Comparison of ENCODE assay signal across 8 cellular contexts in the genomic region with DNA sequence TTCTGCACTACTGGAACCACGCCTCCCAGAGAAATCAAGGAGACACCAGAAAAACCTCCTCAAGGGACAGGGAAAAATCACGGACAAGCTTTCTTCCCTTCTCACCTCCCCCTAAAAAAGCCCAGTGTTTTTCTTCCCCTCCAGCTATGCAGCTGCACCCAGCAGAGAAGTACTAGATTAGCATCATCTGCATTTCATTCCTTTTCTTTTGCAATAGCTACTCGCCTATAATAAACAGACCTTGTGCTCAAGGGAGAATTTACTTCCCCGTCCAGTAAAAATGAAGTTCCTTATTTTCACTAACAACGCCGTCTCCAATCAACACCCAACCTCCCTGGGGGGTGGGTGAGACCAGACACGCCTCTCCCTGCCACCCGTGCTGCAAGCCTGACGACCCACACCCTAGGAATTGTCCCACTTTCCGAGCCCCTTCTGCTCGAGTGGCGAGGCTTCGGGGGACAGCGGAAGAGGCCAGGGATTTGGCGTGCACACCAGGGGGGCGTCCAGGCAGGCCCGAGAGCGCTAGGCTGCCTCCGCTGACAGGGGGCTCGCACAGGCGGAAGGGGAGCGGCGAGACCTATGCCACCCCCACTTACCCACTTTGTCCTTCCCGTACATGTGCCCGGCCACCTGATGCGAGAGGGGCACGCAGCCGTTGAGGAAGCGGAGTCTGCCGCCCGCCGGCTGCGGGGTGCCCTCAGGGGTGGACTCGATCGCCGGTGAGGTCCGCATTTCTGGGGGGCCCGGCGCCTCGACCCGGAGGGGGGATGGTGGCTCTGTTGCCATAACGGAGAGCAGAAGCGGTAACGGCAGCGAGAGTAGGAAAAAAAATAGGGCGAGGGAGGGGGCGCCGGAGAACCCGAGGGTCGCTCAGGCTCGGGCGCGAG. TPM values are rescaled to one million over a fixed set of nuclear protein-coding genes. Genes with fewer than 3 reads are reported as not detected.
A peak's percentile ranks its signal among the peaks of the same experiment; 100 is the strongest.
DNase-seq lines count a peak whose midpoint lies in the region; ATAC-seq lines count a peak whose summit lies in the region.

No MANE protein-coding gene starts in this region.

- peak overlapping the region; percentile 88 for H3K9ac ChIP-seq in endocrine pancreas (ENCODE audit: control insufficient read depth, insufficient read depth, low read length)

- H3K4me1 ChIP-seq in endocrine pancreas (ENCODE audit: control insufficient read depth, insufficient read depth, low read length): peaks cover 17% of the 10 kb centered on the region

- H3K9me3 ChIP-seq in endocrine pancreas (ENCODE audit: control insufficient read depth, low read length): no peaks in the 10 kb centered on the region

- H3K36me3 Mint-ChIP-seq in activated CD8-positive, alpha-beta T cell treated with anti-CD3 and anti-CD28 coated beads, Interleukin-2, amount 10 ng/mL, durations not matched to agents 7 days and 5 days (ENCODE audit: low read depth): peaks cover 9% of the 10 kb centered on the region

- H3K4me3 ChIP-seq in H7 (ENCODE audit: insufficient read depth, low read depth, low read length): peak overlapping the region; percentile 87
- peak overlapping the region; percentile 96 for H3K4me3 ChIP-seq in endocrine pancreas (ENCODE audit: control insufficient read depth, insufficient read depth, low read length)

- DNase-seq in EH (ENCODE audit: low read depth) (peak; percentile 78), H7 (peak; percentile 64), NCI-H146 treated with DMSO at 0.1 percent for 48 hours (lab: John Stamatoyannopoulos, UW; ENCODE audit: unreplicated experiment) (peak; percentile 20), lung microvascular endothelial cell (ENCODE audit: low read depth in 2 of 2) (peak; percentile 35 to 65)
- DNase-seq in activated CD8-positive, alpha-beta T cell treated with anti-CD3 and anti-CD28 coated beads, Interleukin-2, amount 10 ng/mL, durations not matched to agents 7 days and 5 days: peak; percentile 51
- peak; percentile 4 to 27 for DNase-seq in stimulated activated CD8-positive, alpha-beta memory T cell treated with anti-CD3 and anti-CD28 coated beads, Interleukin-7, amount 100 ng/mL, for 4 hours (ENCODE audit: low read depth in 2 of 2)

- CTCF ChIA-PET in activated CD8-positive, alpha-beta T cell treated with anti-CD3 and anti-CD28 coated beads, Interleukin-2, amount 10 ng/mL, durations not matched to agents 7 days and 5 days (lab: Charles Lee): interaction anchor here (0.9 to 1.3 kb wide), 3 partner anchors 24 to 90 kb away, joined by 3 to 8 read pairs (median 3); no protein-coding TSS in a partner anchor

- peak; percentile 4 for ATAC-seq in activated CD8-positive, alpha-beta T cell treated with anti-CD3 and anti-CD28 coated beads, Interleukin-2, amount 10 ng/mL, durations not matched to agents 7 days and 5 days
- no peak for ATAC-seq in HG03469 (IDR thresholded peaks at IDR 0.05; ENCODE audit: unreplicated experiment)

- H3K4me1 Mint-ChIP-seq in activated CD8-positive, alpha-beta T cell treated with anti-CD3 and anti-CD28 coated beads, Interleukin-2, amount 10 ng/mL, durations not matched to agents 7 days and 5 days (ENCODE audit: low read depth): peaks cover 43% of the 10 kb centered on the region

- H3K9me3 Mint-ChIP-seq in activated CD8-positive, alpha-beta T cell treated with anti-CD3 and anti-CD28 coated beads, Interleukin-2, amount 10 ng/mL, durations not matched to agents 7 days and 5 days (ENCODE audit: insufficient read depth): no peaks in the 10 kb centered on the region

- H3K27me3 ChIP-seq in H7 (ENCODE audit: control insufficient read depth, insufficient read depth, low read length) (no peaks in the 10 kb centered on the region), endocrine pancreas (ENCODE audit: control insufficient read depth, insufficient read depth, low read length) (no peaks in the 10 kb centered on the region)

- H3K36me3 ChIP-seq in H7 (replicated peaks; ENCODE audit: control insufficient read depth, insufficient read depth, low read length): no peaks in the 10 kb centered on the region
- no peaks in the 10 kb centered on the region for H3K36me3 ChIP-seq in endocrine pancreas (ENCODE audit: control insufficient read depth, insufficient read depth, low read length)

- H3K27me3 Mint-ChIP-seq in activated CD8-positive, alpha-beta T cell treated with anti-CD3 and anti-CD28 coated beads, Interleukin-2, amount 10 ng/mL, durations not matched to agents 7 days and 5 days (ENCODE audit: low read depth): no peaks in the 10 kb centered on the region

- H3K27ac Mint-ChIP-seq in activated CD8-positive, alpha-beta T cell treated with anti-CD3 and anti-CD28 coated beads, Interleukin-2, amount 10 ng/mL, durations not matched to agents 7 days and 5 days: peak overlapping the region; percentile 94

- POLR2A ChIA-PET in activated CD8-positive, alpha-beta T cell treated with anti-CD3 and anti-CD28 coated beads, Interleukin-2, amount 10 ng/mL, durations not matched to agents 7 days and 5 days (lab: Charles Lee): interaction anchor here (0.8 kb wide), 1 partner anchor 118 kb away, joined by 3 read pairs; a partner anchor contains a TSS

- peak overlapping the region; percentile 93 for H3K4me3 Mint-ChIP-seq in activated CD8-positive, alpha-beta T cell treated with anti-CD3 and anti-CD28 coated beads, Interleukin-2, amount 10 ng/mL, durations not matched to agents 7 days and 5 days

RNA-seq across cellular contexts. Expression of a gene that starts 0.6 kb away (rescaled TPM):
- total RNA-seq in H7 (2014; rRNA removed; shearing (Covaris generic)): 15.8 and 27.6 TPM in 2 replicates
- total RNA-seq in activated CD8-positive, alpha-beta T cell treated with anti-CD3 and anti-CD28 coated beads, Interleukin-2, amount 10 ng/mL, durations not matched to agents 7 days and 5 days: 1 to 10 TPM; 5.8 to 6.1 TPM
- total RNA-seq in lung microvascular endothelial cell: 4.8 and 5.0 TPM in 2 replicates

RNA-seq across cellular contexts. Expression of a gene that starts 1.9 kb away (rescaled TPM):
- 71.7 and 74.0 TPM in 2 replicates for total RNA-seq in H7 (2014; rRNA removed; shearing (Covaris generic))
- 10 to 100 TPM; 40.3 to 40.9 TPM for total RNA-seq in activated CD8-positive, alpha-beta T cell treated with anti-CD3 and anti-CD28 coated beads, Interleukin-2, amount 10 ng/mL, durations not matched to agents 7 days and 5 days
- 16.8 and 19.8 TPM in 2 replicates for total RNA-seq in lung microvascular endothelial cell

Comparison
In these comparisons a context has a peak if more than half of its experiments do, and no peak if none do; other contexts are left out.
1. DNase-seq: peak in every context shown above with its lines; median percentile 78 in EH; 64 in H7; 51 in activated CD8-positive, alpha-beta T cell treated with anti-CD3 and anti-CD28 coated beads, Interleukin-2, amount 10 ng/mL, durations not matched to agents 7 days and 5 days; 50 in lung microvascular endothelial cell; 20 in NCI-H146 treated with DMSO at 0.1 percent for 48 hours; 16 in stimulated activated CD8-positive, alpha-beta memory T cell treated with anti-CD3 and anti-CD28 coated beads, Interleukin-7, amount 100 ng/mL, for 4 hours.